11 cellular contexts compared by ENCODE assay signal in the genomic region with DNA sequence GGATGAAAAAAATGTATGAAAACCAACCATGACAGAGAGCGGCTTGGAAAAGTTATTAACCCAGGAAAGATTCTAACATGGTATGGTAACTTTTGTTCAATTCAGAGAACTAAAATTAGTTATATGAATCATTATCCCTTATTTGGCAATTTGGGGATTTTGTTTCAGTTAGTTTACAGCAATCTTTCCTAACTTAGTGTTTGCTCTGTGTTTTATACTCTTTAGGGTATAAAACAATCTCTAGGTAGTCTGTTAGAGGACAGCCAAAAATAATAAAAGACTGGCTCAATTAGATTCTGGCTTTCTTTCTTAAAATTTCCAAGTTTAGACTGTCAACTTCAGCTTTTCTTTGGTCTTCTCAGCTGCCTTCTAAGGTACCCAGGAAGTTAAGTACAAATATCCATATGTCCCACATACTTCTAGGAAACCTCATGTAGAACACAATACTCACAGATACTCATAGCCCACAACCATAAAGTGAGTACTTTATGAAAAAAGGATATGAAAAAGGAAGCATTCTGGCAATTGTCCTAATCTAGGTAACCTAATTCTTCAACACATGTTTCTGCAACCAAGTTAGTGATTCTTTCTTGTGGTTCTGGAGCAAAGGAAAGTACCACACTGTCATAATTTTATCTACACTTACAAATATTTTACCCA.
DNase-seq lines count a peak whose midpoint lies in the region; ATAC-seq and TF ChIP-seq lines count a peak whose summit lies in the region.
"Had no signal": no experiment of that assay in that cellular context is flagged by ENCODE, and none has a peak within 500 bp of the region (broad histone marks: within the 10 kb centered on the region; RNA-seq: fewer than 3 reads in every experiment).

No MANE protein-coding gene starts in this region.

- H3K36me3 ChIP-seq in adipocyte (ENCODE audit: control insufficient read depth, insufficient read depth, low read length, severe bottlenecking): no peaks in the 10 kb centered on the region

- no peaks in the 10 kb centered on the region for H3K27me3 Mint-ChIP-seq in progenitor cell of endocrine pancreas
- H3K27me3 Mint-ChIP-seq: naive B cell had no signal

- H3K4me3 Mint-ChIP-seq in progenitor cell of endocrine pancreas (ENCODE audit: low read depth): no peak overlapping the region
- H3K4me3 Mint-ChIP-seq: naive B cell had no signal

- peaks cover 3% of the 10 kb centered on the region for H3K36me3 Mint-ChIP-seq in progenitor cell of endocrine pancreas (ENCODE audit: insufficient read depth)
- H3K36me3 Mint-ChIP-seq: naive B cell had no signal

- peak overlapping the region; percentile 68 for H3K4me3 ChIP-seq in adipocyte (ENCODE audit: low read length)

- TF ChIP-seq CTCF in progenitor cell of endocrine pancreas (IDR thresholded peaks at IDR 0.05; ENCODE audit: unreplicated experiment): no peak

- peaks cover 22% of the 10 kb centered on the region for H3K4me1 Mint-ChIP-seq in progenitor cell of endocrine pancreas (ENCODE audit: low read depth)
- H3K4me1 Mint-ChIP-seq: naive B cell had no signal

- H3K9ac ChIP-seq in adipocyte (ENCODE audit: low read length): peak overlapping the region; percentile 45

- ATAC-seq in GM18502 (IDR thresholded peaks at IDR 0.05; ENCODE audit: poor library complexity, unreplicated experiment) (peak; percentile 12), HG02623 (IDR thresholded peaks at IDR 0.05; ENCODE audit: unreplicated experiment) (peak; percentile 31), HG03378 (IDR thresholded peaks at IDR 0.05; ENCODE audit: unreplicated experiment) (no peak), HG03520 (IDR thresholded peaks at IDR 0.05; ENCODE audit: unreplicated experiment) (no peak)

- H3K4me1 ChIP-seq in adipocyte (ENCODE audit: control insufficient read depth, insufficient read depth, low read length): peaks cover 22% of the 10 kb centered on the region

- H3K9me3 Mint-ChIP-seq in progenitor cell of endocrine pancreas (ENCODE audit: low read depth): peaks cover 4% of the 10 kb centered on the region

- peak; percentile 72 for DNase-seq in adipocyte (ENCODE audit: low read depth)
- no peak for DNase-seq in progenitor cell of endocrine pancreas (ENCODE audit: low spot score, unreplicated experiment)
- no peak for DNase-seq in activated CD4-positive, alpha-beta T cell treated with anti-CD3 and anti-CD28 coated beads, Interleukin-2, amount 50 U/mL, for 4 hours
- DNase-seq: GF-D8; naive B cell; NCI-H1092; stimulated activated CD4-positive, alpha-beta T cell treated with anti-CD3 and anti-CD28 coated beads, Interleukin-15, amount 100 ng/mL, for 24 hours had no signal

- no peaks in the 10 kb centered on the region for H3K9me3 ChIP-seq in adipocyte (ENCODE audit: control insufficient read depth, low read length)

- peak overlapping the region; percentile 66 for H3K27ac Mint-ChIP-seq in progenitor cell of endocrine pancreas
- H3K27ac Mint-ChIP-seq: naive B cell had no signal

- H3K27me3 ChIP-seq in adipocyte (replicated peaks; ENCODE audit: control insufficient read depth, insufficient read depth, low read length): no peaks in the 10 kb centered on the region

Comparison
In these comparisons a context has a peak if more than half of its experiments do, and no peak if none do; other contexts are left out.
1. ATAC-seq: peak in GM18502 (single experiment) and HG02623 (single experiment); none in HG03378 (single experiment) and HG03520 (single experiment).